Comparison of ENCODE assay signal across 12 cellular contexts in the genomic region with DNA sequence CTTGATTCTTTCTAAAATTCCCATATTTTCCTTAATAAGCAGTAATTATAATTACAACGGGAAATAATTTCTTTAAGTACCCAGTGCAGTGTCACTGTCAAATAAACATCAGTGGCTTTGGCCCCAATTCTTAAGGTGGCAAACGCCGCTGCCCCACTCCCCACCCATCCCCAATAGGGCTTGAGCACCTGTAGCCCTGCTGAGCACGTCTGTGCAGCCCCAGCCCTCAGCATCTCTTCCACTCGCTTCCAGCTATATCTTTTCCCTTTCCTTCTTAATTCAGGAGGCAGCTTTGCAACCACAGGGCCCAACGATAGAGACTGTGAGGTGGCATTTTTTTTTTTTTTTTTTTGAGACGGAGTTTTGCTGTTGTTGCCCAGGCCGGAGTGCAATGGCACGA. TPM values are rescaled to one million over a fixed set of nuclear protein-coding genes. Genes with fewer than 3 reads are reported as not detected.
DNase-seq lines count a peak whose midpoint lies in the region; ATAC-seq lines count a peak whose summit lies in the region.
"Had no signal": no experiment of that assay in that cellular context is flagged by ENCODE, and none has a peak within 500 bp of the region (broad histone marks: within the 10 kb centered on the region; RNA-seq: fewer than 3 reads in every experiment).

No MANE protein-coding gene starts in this region.

- CTCF ChIA-PET in activated naive CD4-positive, alpha-beta T cell treated with anti-CD3 and anti-CD28 coated beads for 36 hours (lab: Charles Lee), result interaction anchor here (1.0 to 2.7 kb wide), 4 partner anchors 13 to 62 kb away, joined by 3 to 13 read pairs (median 5); a partner anchor contains a TSS

- intact Hi-C loops in activated naive CD4-positive, alpha-beta T cell treated with anti-CD3 and anti-CD28 coated beads for 36 hours (cut with micrococcal nuclease), result no loop called here

- H3K4me3 Mint-ChIP-seq in activated naive CD4-positive, alpha-beta T cell treated with anti-CD3 and anti-CD28 coated beads for 36 hours, result no peak overlapping the region
- H3K4me3 Mint-ChIP-seq in activated naive CD8-positive, alpha-beta T cell, result peak overlapping the region; percentile 32
- H3K4me3 Mint-ChIP-seq in stimulated activated memory B cell treated with anti-CD40 and anti-IgM and Interleukin-4, amounts not matched to agents 10 μg/mL and 1 μg/mL and 100 μg/mL, for 72 hours, result no peak overlapping the region

- peaks cover 84% of the 10 kb centered on the region for H3K36me3 Mint-ChIP-seq in activated naive CD4-positive, alpha-beta T cell treated with anti-CD3 and anti-CD28 coated beads for 36 hours (ENCODE audit: low read depth)
- peaks cover 22% of the 10 kb centered on the region for H3K36me3 Mint-ChIP-seq in activated naive CD8-positive, alpha-beta T cell
- H3K36me3 Mint-ChIP-seq in stimulated activated memory B cell treated with anti-CD40 and anti-IgM and Interleukin-4, amounts not matched to agents 10 μg/mL and 1 μg/mL and 100 μg/mL, for 72 hours, result peaks cover 64% of the 10 kb centered on the region

- no peaks in the 10 kb centered on the region for H3K9me3 Mint-ChIP-seq in activated naive CD4-positive, alpha-beta T cell treated with anti-CD3 and anti-CD28 coated beads for 36 hours
- no peaks in the 10 kb centered on the region for H3K9me3 Mint-ChIP-seq in activated naive CD8-positive, alpha-beta T cell (ENCODE audit: low read depth)
- H3K9me3 Mint-ChIP-seq in stimulated activated memory B cell treated with anti-CD40 and anti-IgM and Interleukin-4, amounts not matched to agents 10 μg/mL and 1 μg/mL and 100 μg/mL, for 72 hours, result no peaks in the 10 kb centered on the region

- no peak for ATAC-seq in stimulated activated memory B cell treated with anti-CD40 and anti-IgM and Interleukin-4, amounts not matched to agents 10 μg/mL and 1 μg/mL and 100 μg/mL, for 72 hours
- ATAC-seq: activated CD4-positive, CD25-positive, alpha-beta regulatory T cell treated with anti-CD3 and anti-CD28 coated beads, Interleukin-2, amount 50 U/mL, for 24 hours had no signal

- peaks cover 87% of the 10 kb centered on the region for H3K4me1 Mint-ChIP-seq in activated naive CD4-positive, alpha-beta T cell treated with anti-CD3 and anti-CD28 coated beads for 36 hours (ENCODE audit: low read depth)
- H3K4me1 Mint-ChIP-seq in activated naive CD8-positive, alpha-beta T cell (ENCODE audit: low read depth), result peaks cover 88% of the 10 kb centered on the region
- peaks cover 46% of the 10 kb centered on the region for H3K4me1 Mint-ChIP-seq in stimulated activated memory B cell treated with anti-CD40 and anti-IgM and Interleukin-4, amounts not matched to agents 10 μg/mL and 1 μg/mL and 100 μg/mL, for 72 hours

- DNase-seq in activated naive CD4-positive, alpha-beta T cell treated with anti-CD3 and anti-CD28 coated beads for 36 hours, result peak; percentile 6
- DNase-seq in activated naive CD4-positive, alpha-beta T cell treated with Interleukin-2 at 50 U/mL for 16 hours, result no peak
- DNase-seq in NCI-H2029 (lab: John Stamatoyannopoulos, UW), result no peak
- DNase-seq in SIG-M5 (lab: John Stamatoyannopoulos, UW), result no peak
- DNase-seq: central memory CD4-positive, alpha-beta T cell; DMS53; heart right ventricle; NCI-H446 treated with DMSO at 0.1 percent for 48 hours; OCI-M1 had no signal

- H3K27me3 Mint-ChIP-seq in activated naive CD4-positive, alpha-beta T cell treated with anti-CD3 and anti-CD28 coated beads for 36 hours (ENCODE audit: low read depth), result no peaks in the 10 kb centered on the region
- H3K27me3 Mint-ChIP-seq in activated naive CD8-positive, alpha-beta T cell, result no peaks in the 10 kb centered on the region
- H3K27me3 Mint-ChIP-seq in stimulated activated memory B cell treated with anti-CD40 and anti-IgM and Interleukin-4, amounts not matched to agents 10 μg/mL and 1 μg/mL and 100 μg/mL, for 72 hours, result no peaks in the 10 kb centered on the region

- H3K27ac Mint-ChIP-seq in activated naive CD4-positive, alpha-beta T cell treated with anti-CD3 and anti-CD28 coated beads for 36 hours, result peak overlapping the region; percentile 99
- H3K27ac Mint-ChIP-seq in activated naive CD8-positive, alpha-beta T cell, result peak overlapping the region; percentile 98
- peak overlapping the region; percentile 80 for H3K27ac Mint-ChIP-seq in stimulated activated memory B cell treated with anti-CD40 and anti-IgM and Interleukin-4, amounts not matched to agents 10 μg/mL and 1 μg/mL and 100 μg/mL, for 72 hours

RNA-seq across cellular contexts. Expression of a gene that starts 9.0 kb away (rescaled TPM):
- total RNA-seq in activated naive CD4-positive, alpha-beta T cell treated with anti-CD3 and anti-CD28 coated beads for 36 hours, result 100 to 1,000 TPM; 107 to 108 TPM

RNA-seq across cellular contexts. Expression of a gene that starts 15.7 kb away (rescaled TPM):
- total RNA-seq in activated naive CD4-positive, alpha-beta T cell treated with anti-CD3 and anti-CD28 coated beads for 36 hours, result 10 to 100 TPM; 89.1 to 91.3 TPM

RNA-seq across cellular contexts. Expression of a gene that starts 23.8 kb away (rescaled TPM):
- total RNA-seq in activated naive CD4-positive, alpha-beta T cell treated with anti-CD3 and anti-CD28 coated beads for 36 hours, result 100 to 1,000 TPM; 176 to 177 TPM

RNA-seq across cellular contexts. Expression of a gene that starts 29.2 kb away (rescaled TPM):
- total RNA-seq in activated naive CD4-positive, alpha-beta T cell treated with anti-CD3 and anti-CD28 coated beads for 36 hours, result under 1 TPM; 0.62 to 0.89 TPM

RNA-seq across cellular contexts. Expression of a gene that starts 33.0 kb away (rescaled TPM):
- total RNA-seq in activated naive CD4-positive, alpha-beta T cell treated with anti-CD3 and anti-CD28 coated beads for 36 hours, result 10 to 100 TPM; 25.9 to 27.7 TPM
